ENCODE assay signal across 7 cellular contexts in the genomic region with DNA sequence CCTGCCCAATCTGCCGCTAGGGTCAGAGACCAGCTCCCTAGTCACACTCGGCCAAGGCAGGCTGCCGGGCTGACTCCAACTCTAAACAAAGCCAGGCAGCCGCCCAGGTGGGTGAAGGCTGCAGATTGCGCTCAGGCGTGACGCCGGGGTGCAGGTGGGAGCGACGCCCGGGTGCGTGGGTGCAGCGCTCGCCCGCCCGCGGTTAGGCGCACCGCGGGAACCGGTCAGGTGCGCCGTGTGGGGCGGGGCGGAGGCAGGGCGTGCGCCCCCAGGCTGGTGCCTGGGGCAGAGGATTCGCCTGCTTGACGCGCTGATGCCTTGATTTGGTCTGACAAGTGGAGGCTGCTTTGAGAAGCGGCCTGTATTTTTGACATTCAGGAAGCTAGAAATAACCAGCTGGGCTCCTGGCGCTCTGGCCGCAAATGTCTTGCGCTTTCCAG.
DNase-seq lines count a peak whose midpoint lies in the region; ATAC-seq and TF ChIP-seq lines count a peak whose summit lies in the region.

No MANE protein-coding gene starts in this region.

- no peaks in the 10 kb centered on the region for H4K20me1 ChIP-seq in PC-3 (ENCODE audit: low read length)

- H3K4me2 ChIP-seq in PC-3 (ENCODE audit: low read length): peak overlapping the region; percentile 54

- ATAC-seq in GM18909 (IDR thresholded peaks at IDR 0.05; ENCODE audit: poor library complexity, unreplicated experiment): peak; percentile 89
- ATAC-seq in HG02973 (IDR thresholded peaks at IDR 0.05; ENCODE audit: unreplicated experiment): peak; percentile 80
- ATAC-seq in PC-3: peak; percentile 11; the same call in 1 of the 2 replicates

- H3K4me3 ChIP-seq in PC-3 (ENCODE audit: low read length): peak overlapping the region; percentile 11; the same call in 1 of the 2 replicates

- intact Hi-C loops in PC-3 (cut with micrococcal nuclease): loop anchor here (10.0 kb wide), 1 partner anchor 436 kb away; no protein-coding TSS in a partner anchor

- H3K9me2 ChIP-seq in PC-3 (replicated peaks; ENCODE audit: low read length): no peaks in the 10 kb centered on the region

- peaks cover 88% of the 10 kb centered on the region for H3K4me1 ChIP-seq in PC-3 (ENCODE audit: insufficient read depth, low read length)

- peaks cover 18% of the 10 kb centered on the region for H3F3A ChIP-seq in PC-3 (ENCODE audit: low read length, unreplicated experiment)

- H3K79me2 ChIP-seq in PC-3 (ENCODE audit: low read length): peaks cover 22% of the 10 kb centered on the region

- POLR2A ChIA-PET in PC-3 (lab: Charles Lee; ENCODE audit: unreplicated experiment): interaction anchor here (0.6 kb wide), 1 partner anchor 86 kb away, joined by 4 read pairs; no protein-coding TSS in a partner anchor

- BruUV-seq in PC-3 (replicated peaks; lab: Mats Ljungman, UMichigan): no TSS peak

- no peaks in the 10 kb centered on the region for H3K27me3 ChIP-seq in PC-3 (ENCODE audit: low read length)

- peak overlapping the region; percentile 94 for H3K9ac ChIP-seq in PC-3 (ENCODE audit: low read length)

- H2AFZ ChIP-seq in PC-3 (ENCODE audit: low read length): peak overlapping the region; percentile 40

- peak; percentile 21; the same call in 1 of the 2 replicates for TF ChIP-seq CTCF in PC-3 (conservative IDR thresholded peaks at IDR 0.05; ENCODE audit: low read depth, low read length)

- CTCF ChIA-PET in PC-3 (lab: Charles Lee): no interaction called here

- DNase-seq in PC-3: peak; percentile 57
- peak; percentile 27 for DNase-seq in activated naive CD8-positive, alpha-beta T cell treated with anti-CD3 and anti-CD28 coated beads, Interleukin-2, amount 50 U/mL, for 16 hours (ENCODE audit: low read depth, low spot score)
- DNase-seq in islet precursor cell: peak; percentile 82
- DNase-seq in stimulated activated CD8-positive, alpha-beta memory T cell treated with anti-CD3 and anti-CD28 coated beads, Interleukin-12 subunit alpha, Interleukin-12 subunit beta, amount 100 ng/mL, for 1 hour (ENCODE audit: low read depth): peak; percentile 24
- no peak for DNase-seq in NCI-H82 (lab: John Stamatoyannopoulos, UW)

- H3K27ac ChIP-seq in PC-3 (ENCODE audit: low read length): peak overlapping the region; percentile 96

- no peaks in the 10 kb centered on the region for H3K36me3 ChIP-seq in PC-3 (ENCODE audit: low read depth, low read length)

- no peaks in the 10 kb centered on the region for H3K9me3 ChIP-seq in PC-3 (ENCODE audit: low read length)

Comparison
In these comparisons a context has a peak if more than half of its experiments do, and no peak if none do; other contexts are left out.
1. ATAC-seq: peak in every context shown above with its lines; median percentile 89 in GM18909; 80 in HG02973; 11 in PC-3.